8 cellular contexts compared by ENCODE assay signal in genomic region chr11:8593455-8593854, GRCh38.
DNase-seq lines count a peak whose midpoint lies in the region; ATAC-seq and TF ChIP-seq lines count a peak whose summit lies in the region.

No MANE protein-coding gene starts in this region.

- peaks cover 68% of the 10 kb centered on the region for H3K27me3 Mint-ChIP-seq in T-helper 2 cell treated with Interferon-gamma antibody and Interleukin-4, amounts not matched to agents 5 μg/mL and 100 μg/mL, for 36 hours (ENCODE audit: low read depth)
- peaks cover 7% of the 10 kb centered on the region for H3K27me3 Mint-ChIP-seq in nephron progenitor cell (ENCODE audit: low read depth, poor library complexity)

- H3K4me3 Mint-ChIP-seq in T-helper 2 cell treated with Interferon-gamma antibody and Interleukin-4, amounts not matched to agents 5 μg/mL and 100 μg/mL, for 36 hours, result peak overlapping the region; percentile 75
- H3K4me3 Mint-ChIP-seq in nephron progenitor cell, result peak overlapping the region; percentile 91

- peak; percentile 12 for ATAC-seq in HG03432 (IDR thresholded peaks at IDR 0.05; ENCODE audit: unreplicated experiment)
- no peak for ATAC-seq in HG02970 (IDR thresholded peaks at IDR 0.05; ENCODE audit: low FRiP score, unreplicated experiment)

- H3K27ac Mint-ChIP-seq in T-helper 2 cell treated with Interferon-gamma antibody and Interleukin-4, amounts not matched to agents 5 μg/mL and 100 μg/mL, for 36 hours, result no peak overlapping the region
- H3K27ac Mint-ChIP-seq in nephron progenitor cell, result no peak overlapping the region

- H3K27me3 ChIP-seq in duodenal mucosa (ENCODE audit: control insufficient read depth in 1 of 2, insufficient read depth in 2 of 2, low read length in 2 of 2), result peaks cover 0 to 8% of the 10 kb centered on the region in 2 donors

- TF ChIP-seq CTCF in nephron progenitor cell (IDR thresholded peaks at IDR 0.05), result no peak

- peak overlapping the region; percentile 70 to 78 for H3K4me3 ChIP-seq in duodenal mucosa (ENCODE audit: low read depth in 1 of 2, low read length in 2 of 2)

- H3K4me1 Mint-ChIP-seq in T-helper 2 cell treated with Interferon-gamma antibody and Interleukin-4, amounts not matched to agents 5 μg/mL and 100 μg/mL, for 36 hours (ENCODE audit: low read depth), result peaks cover 2% of the 10 kb centered on the region
- peaks cover 33% of the 10 kb centered on the region for H3K4me1 Mint-ChIP-seq in nephron progenitor cell

- H3K36me3 Mint-ChIP-seq in T-helper 2 cell treated with Interferon-gamma antibody and Interleukin-4, amounts not matched to agents 5 μg/mL and 100 μg/mL, for 36 hours (ENCODE audit: low read depth), result no peaks in the 10 kb centered on the region
- no peaks in the 10 kb centered on the region for H3K36me3 Mint-ChIP-seq in nephron progenitor cell (ENCODE audit: low read depth)

- H3K9ac ChIP-seq in duodenal mucosa (ENCODE audit: low read depth in 1 of 2, low read length in 2 of 2), result peak overlapping the region; percentile 13 to 65

- H3K4me1 ChIP-seq in duodenal mucosa (ENCODE audit: control insufficient read depth in 1 of 2, insufficient read depth in 2 of 2, low read length in 2 of 2), result peaks cover 0 to 12% of the 10 kb centered on the region in 2 donors

- H3K27ac ChIP-seq in duodenal mucosa (ENCODE audit: low read depth, low read length), result no peak overlapping the region

- no peaks in the 10 kb centered on the region for H3K9me3 ChIP-seq in duodenal mucosa (ENCODE audit: control insufficient read depth in 1 of 2, low read length in 2 of 2)

- H3K36me3 ChIP-seq in duodenal mucosa (ENCODE audit: control insufficient read depth in 1 of 2, insufficient read depth in 2 of 2, low read length in 2 of 2), result no peaks in the 10 kb centered on the region

- no peaks in the 10 kb centered on the region for H3K9me3 Mint-ChIP-seq in T-helper 2 cell treated with Interferon-gamma antibody and Interleukin-4, amounts not matched to agents 5 μg/mL and 100 μg/mL, for 36 hours
- H3K9me3 Mint-ChIP-seq in nephron progenitor cell, result no peaks in the 10 kb centered on the region

- DNase-seq in T-helper 2 cell treated with Interferon-gamma antibody and Interleukin-4, amounts not matched to agents 5 μg/mL and 100 μg/mL, for 36 hours (ENCODE audit: low spot score), result no peak
- DNase-seq in T-helper 2 cell (no peak), nephron progenitor cell (no peak), SIG-M5 treated with dmso at 0.1 percent for 504 hours (lab: John Stamatoyannopoulos, UW; ENCODE audit: unreplicated experiment) (no peak), HuH-7 (ENCODE audit: low spot score) (no peak)
